In genomic region chr1:60869264-60869663, GRCh38 we compare ENCODE assay signal across 23 cellular contexts.
"Had no signal": no experiment of that assay in that cellular context is flagged by ENCODE, and none has a peak within 500 bp of the region (broad histone marks: within the 10 kb centered on the region; RNA-seq: fewer than 3 reads in every experiment).

No MANE protein-coding gene starts in this region.

- H3K9me3 Mint-ChIP-seq: dendritic cell treated with granulocyte-macrophage colony-stimulating factor and Interleukin-4, amounts not matched to agents 40 ng/mL and 50 ng/mL, for 4 days; effector memory CD8-positive, alpha-beta T cell; endodermal cell had no signal

- H3K27me3 Mint-ChIP-seq: dendritic cell treated with granulocyte-macrophage colony-stimulating factor and Interleukin-4, amounts not matched to agents 40 ng/mL and 50 ng/mL, for 4 days had no signal

- H3K4me3 Mint-ChIP-seq: dendritic cell treated with granulocyte-macrophage colony-stimulating factor and Interleukin-4, amounts not matched to agents 40 ng/mL and 50 ng/mL, for 4 days; effector memory CD8-positive, alpha-beta T cell; endodermal cell had no signal

- H3K27ac ChIP-seq: colonic mucosa, epithelial cell of prostate, esophagus squamous epithelium, gastrocnemius medialis, heart right ventricle, left lung, lower lobe of right lung had no signal

- H3K27me3 ChIP-seq: colonic mucosa had no signal

- H3K4me1 ChIP-seq: colonic mucosa, esophagus squamous epithelium had no signal

- DNase-seq: colonic mucosa; cortex of kidney; effector CD8-positive, alpha-beta T cell; effector memory CD8-positive, alpha-beta T cell; endodermal cell; erythroblast; esophagus squamous epithelium; foreskin fibroblast; foreskin melanocyte; gastrocnemius medialis; glutamatergic neuron; head of caudate nucleus; heart right ventricle; hippocampal formation; left cardiac atrium; left lung; left ventricle myocardium superior; lower lobe of right lung; mesenchymal stem cell; midbrain had no signal

- H3K27ac Mint-ChIP-seq: dendritic cell treated with granulocyte-macrophage colony-stimulating factor and Interleukin-4, amounts not matched to agents 40 ng/mL and 50 ng/mL, for 4 days; effector memory CD8-positive, alpha-beta T cell; endodermal cell had no signal

- ATAC-seq: effector memory CD8-positive, alpha-beta T cell; esophagus mucosa; gastrocnemius medialis; heart right ventricle; left cardiac atrium; left lung; left ventricle myocardium superior; lower lobe of right lung had no signal

- H3K9me3 ChIP-seq: colonic mucosa, esophagus squamous epithelium, gastrocnemius medialis, heart right ventricle, left lung, lower lobe of right lung had no signal

- H3K4me3 ChIP-seq: colonic mucosa, esophagus squamous epithelium, gastrocnemius medialis, heart right ventricle, left lung, lower lobe of right lung had no signal

- H3K36me3 ChIP-seq: colonic mucosa, esophagus squamous epithelium, gastrocnemius medialis, heart right ventricle, left lung, lower lobe of right lung had no signal
